13 cellular contexts compared by ENCODE assay signal in the genomic region with DNA sequence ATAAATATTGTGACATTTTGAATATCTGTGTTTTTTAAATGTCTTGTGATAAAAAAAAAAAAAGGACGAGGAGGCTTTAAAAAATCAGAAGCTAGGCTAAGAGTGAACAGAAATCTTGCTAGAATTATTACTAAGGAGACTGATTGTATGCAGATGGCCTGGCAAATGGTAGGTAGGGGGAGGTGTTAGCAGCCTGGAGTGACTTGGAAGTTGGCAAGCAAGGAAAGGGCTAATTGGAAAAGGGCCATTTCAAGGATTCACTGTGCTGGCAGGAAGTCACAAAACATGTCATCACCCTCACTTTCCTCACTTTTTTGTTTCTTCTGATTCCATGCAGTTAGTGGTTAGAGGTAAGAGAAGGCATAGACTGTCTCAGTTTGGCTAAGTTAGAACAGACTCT.
"Had no signal": no experiment of that assay in that cellular context is flagged by ENCODE, and none has a peak within 500 bp of the region (broad histone marks: within the 10 kb centered on the region; RNA-seq: fewer than 3 reads in every experiment).

No MANE protein-coding gene starts in this region.

- ATAC-seq: activated CD8-positive, alpha-beta memory T cell treated with anti-CD3 and anti-CD28 coated beads, Interleukin-2, amount 10 ng/mL, durations not matched to agents 7 days and 5 days; right cardiac atrium had no signal

- DNase-seq: activated CD4-positive, alpha-beta T cell treated with anti-CD3 and anti-CD28 coated beads for 1 hour; activated CD4-positive, alpha-beta T cell treated with anti-CD3 and anti-CD28 coated beads, Interleukin-2, amount 50 U/mL, for 48 hours; activated CD8-positive, alpha-beta memory T cell treated with anti-CD3 and anti-CD28 coated beads, Interleukin-2, amount 10 ng/mL, durations not matched to agents 7 days and 5 days; activated naive CD4-positive, alpha-beta T cell treated with anti-CD3 and anti-CD28 coated beads, Interleukin-2, amount 10 ng/mL, durations not matched to agents 7 days and 5 days; activated T-cell treated with anti-CD3 and anti-CD28 coated beads, Interleukin-2, amount 50 U/mL, for 1 hour; colonic mucosa; esophagus squamous epithelium; foreskin melanocyte; kidney glomerular epithelial cell; right cardiac atrium; T-helper 1 cell; trophoblast cell had no signal

- FAIRE-seq: endothelial cell of umbilical vein had no signal
